ENCODE assay signal across 8 cellular contexts in genomic region chr1:56578963-56579875, GRCh38. TPM values are rescaled to one million over a fixed set of nuclear protein-coding genes. Genes with fewer than 3 reads are reported as not detected.
DNase-seq lines count a peak whose midpoint lies in the region; ATAC-seq and TF ChIP-seq lines count a peak whose summit lies in the region.

PLPP3 (minus strand) TSS chr1:56579563; CDS start chr1:56579016, 547 bp downstream.

- no peak within 1 kb of the TSS for H3K27ac Mint-ChIP-seq in activated T-cell treated with anti-CD3 and anti-CD28 coated beads, Interleukin-2, amount 50 U/mL, for 24 hours

- peak; percentile 89 for ATAC-seq in left lung
- ATAC-seq in stimulated activated naive CD8-positive, alpha-beta T cell treated with anti-CD3 and anti-CD28 coated beads, Interleukin-15, Interleukin-2, amounts not matched to agents 100 U/mL and 50 U/mL, for 24 hours, result peak; percentile 42

- H3K4me1 Mint-ChIP-seq in activated T-cell treated with anti-CD3 and anti-CD28 coated beads, Interleukin-2, amount 50 U/mL, for 24 hours (ENCODE audit: low read depth), result peaks cover 9% of the 10 kb centered on the region

- H3K4me3 ChIP-seq in ectodermal cell (ENCODE audit: insufficient read depth, low read depth, low read length), result peak within 1 kb of the TSS; percentile 88
- peak within 1 kb of the TSS; percentile 84 to 87 for H3K4me3 ChIP-seq in left lung

- H3K4me1 ChIP-seq in ectodermal cell (ENCODE audit: control insufficient read depth, insufficient read depth, low read length) (peaks cover 14% of the 10 kb centered on the region), left lung (peaks cover 4 to 46% of the 10 kb centered on the region in 2 donors)

- H3K9me3 ChIP-seq in ectodermal cell (ENCODE audit: control insufficient read depth, low read length) (no peaks in the 10 kb centered on the region), left lung (no peaks in the 10 kb centered on the region)

- peak; percentile 31 for DNase-seq in activated T-cell treated with anti-CD3 and anti-CD28 coated beads, Interleukin-2, amount 50 U/mL, for 24 hours
- no peak for DNase-seq in activated T-cell treated with anti-CD3 and anti-CD28 coated beads for 4 hours
- DNase-seq in LHCN-M2 (ENCODE audit: low read depth), result peak; percentile 87
- DNase-seq in SKM-1 (lab: John Stamatoyannopoulos, UW; ENCODE audit: unreplicated experiment), result peak; percentile 54
- DNase-seq in left lung, result peak; percentile 89 to 95
- peak; percentile 16 for DNase-seq in stimulated activated naive CD8-positive, alpha-beta T cell treated with anti-CD3 and anti-CD28 coated beads, Interleukin-15, Interleukin-2, amounts not matched to agents 100 U/mL and 50 U/mL, for 24 hours
- DNase-seq in NCI-H187 treated with DMSO at 0.1 percent for 48 hours (lab: John Stamatoyannopoulos, UW), result no peak

- H3K27ac ChIP-seq in ectodermal cell (ENCODE audit: insufficient read depth, low read depth, low read length, poor library complexity, severe bottlenecking), result peak within 1 kb of the TSS; percentile 86
- peak within 1 kb of the TSS; percentile 91 to 94 for H3K27ac ChIP-seq in left lung

- no peaks in the 10 kb centered on the region for H3K36me3 Mint-ChIP-seq in activated T-cell treated with anti-CD3 and anti-CD28 coated beads, Interleukin-2, amount 50 U/mL, for 24 hours (ENCODE audit: low read depth)

- peaks cover 56% of the 10 kb centered on the region for H3K27me3 Mint-ChIP-seq in activated T-cell treated with anti-CD3 and anti-CD28 coated beads, Interleukin-2, amount 50 U/mL, for 24 hours

- intact Hi-C loops in left lung (cut with DNase I), result loop anchor here in 1 of 2 donors (10.0 kb wide), 2 partner anchors 74 to 164 kb away; no protein-coding TSS in a partner anchor

- no peaks in the 10 kb centered on the region for H3K36me3 ChIP-seq in ectodermal cell (ENCODE audit: control insufficient read depth, insufficient read depth, low read length)
- no peaks in the 10 kb centered on the region for H3K36me3 ChIP-seq in left lung

- peak within 1 kb of the TSS; percentile 75 for H3K4me3 Mint-ChIP-seq in activated T-cell treated with anti-CD3 and anti-CD28 coated beads, Interleukin-2, amount 50 U/mL, for 24 hours

- peak; percentile 27 to 52 for TF ChIP-seq CTCF in left lung (IDR thresholded peaks at IDR 0.05)

- no peaks in the 10 kb centered on the region for H3K27me3 ChIP-seq in ectodermal cell (ENCODE audit: control insufficient read depth, insufficient read depth, low read length, poor library complexity, severe bottlenecking)
- H3K27me3 ChIP-seq in left lung, result peaks cover 0 to 3% of the 10 kb centered on the region in 2 donors

- no peaks in the 10 kb centered on the region for H3K9me3 Mint-ChIP-seq in activated T-cell treated with anti-CD3 and anti-CD28 coated beads, Interleukin-2, amount 50 U/mL, for 24 hours

- WGBS in ectodermal cell, 2 experiments, result 0% methylated on average over 60 to 62 of the region's 62 CpGs

RNA-seq across cellular contexts. Expression of gene PLPP3, which starts in this region (rescaled TPM):
- 49.5 and 50.3 TPM in 2 replicates for total RNA-seq in LHCN-M2 (2014; rRNA removed)
- 27.1 TPM for polyA plus RNA-seq in LHCN-M2 (2012)
- 26.0 TPM for polyA plus RNA-seq in ectodermal cell (2013, experiment 1 of 4)
- polyA plus RNA-seq in ectodermal cell (2013, experiment 2 of 4), result 25.0 TPM
- polyA plus RNA-seq in ectodermal cell (2013, experiment 3 of 4), result 24.3 TPM
- polyA plus RNA-seq in ectodermal cell (2013, experiment 4 of 4), result 27.8 TPM
- 100 to 1,000 TPM in 1 of 2 donors, 10 to 100 TPM in 1; 44.5 to 112 TPM for total RNA-seq in left lung

Comparison
In these comparisons a context has a peak if more than half of its experiments do, and no peak if none do; other contexts are left out.
1. DNase-seq: peak in activated T-cell treated with anti-CD3 and anti-CD28 coated beads, Interleukin-2, amount 50 U/mL, for 24 hours (single experiment), LHCN-M2 (single experiment), SKM-1 (single experiment), left lung (2 of 2) and stimulated activated naive CD8-positive, alpha-beta T cell treated with anti-CD3 and anti-CD28 coated beads, Interleukin-15, Interleukin-2, amounts not matched to agents 100 U/mL and 50 U/mL, for 24 hours (single experiment); none in activated T-cell treated with anti-CD3 and anti-CD28 coated beads for 4 hours (single experiment) and NCI-H187 treated with DMSO at 0.1 percent for 48 hours (single experiment).